9 cellular contexts compared by ENCODE assay signal in genomic region chr2:170815311-170815710, GRCh38. TPM values are rescaled to one million over a fixed set of nuclear protein-coding genes. Genes with fewer than 3 reads are reported as not detected.
DNase-seq lines count a peak whose midpoint lies in the region; ATAC-seq and TF ChIP-seq lines count a peak whose summit lies in the region.
"Had no signal": no experiment of that assay in that cellular context is flagged by ENCODE, and none has a peak within 500 bp of the region (broad histone marks: within the 10 kb centered on the region; RNA-seq: fewer than 3 reads in every experiment).

No MANE protein-coding gene starts in this region.

- H3K4me3 Mint-ChIP-seq in activated CD8-positive, alpha-beta T cell treated with anti-CD3 and anti-CD28 coated beads, Interleukin-2, amount 10 ng/mL, durations not matched to agents 7 days and 5 days = peak overlapping the region; percentile 77
- H3K4me3 Mint-ChIP-seq in memory B cell = peak overlapping the region; percentile 61

- no peaks in the 10 kb centered on the region for H3K9me3 Mint-ChIP-seq in activated CD8-positive, alpha-beta T cell treated with anti-CD3 and anti-CD28 coated beads, Interleukin-2, amount 10 ng/mL, durations not matched to agents 7 days and 5 days (ENCODE audit: insufficient read depth)
- no peaks in the 10 kb centered on the region for H3K9me3 Mint-ChIP-seq in memory B cell

- POLR2A ChIA-PET in activated CD8-positive, alpha-beta T cell treated with anti-CD3 and anti-CD28 coated beads, Interleukin-2, amount 10 ng/mL, durations not matched to agents 7 days and 5 days (lab: Charles Lee) = interaction anchor here (0.6 kb wide), 1 partner anchor 445 kb away, joined by 5 read pairs; no protein-coding TSS in a partner anchor

- no peak for ATAC-seq in activated CD8-positive, alpha-beta T cell treated with anti-CD3 and anti-CD28 coated beads, Interleukin-2, amount 10 ng/mL, durations not matched to agents 7 days and 5 days
- no peak for ATAC-seq in memory B cell (ENCODE audit: low read depth)
- no peak for ATAC-seq in GM21360 (IDR thresholded peaks at IDR 0.05; ENCODE audit: unreplicated experiment)

- no peak overlapping the region for H3K27ac ChIP-seq in BLaER1 treated with 17β-estradiol and CSF1 and Interleukin-3, amounts not matched to agents 10 nM and 100 nM
- H3K27ac ChIP-seq in colonic mucosa = no peak overlapping the region

- H3K4me1 ChIP-seq in BLaER1 treated with 17β-estradiol and CSF1 and Interleukin-3, amounts not matched to agents 10 nM and 100 nM = peaks cover 11 to 27% (median 19%) of the 10 kb centered on the region in 10 experiments
- peaks cover 17% of the 10 kb centered on the region for H3K4me1 ChIP-seq in colonic mucosa

- H3K27me3 Mint-ChIP-seq in activated CD8-positive, alpha-beta T cell treated with anti-CD3 and anti-CD28 coated beads, Interleukin-2, amount 10 ng/mL, durations not matched to agents 7 days and 5 days (ENCODE audit: low read depth) = peaks cover 80% of the 10 kb centered on the region
- peaks cover 27% of the 10 kb centered on the region for H3K27me3 Mint-ChIP-seq in memory B cell

- peaks cover 75 to 77% (median 76%) of the 10 kb centered on the region in 11 experiments for H3K27me3 ChIP-seq in BLaER1 treated with 17β-estradiol and CSF1 and Interleukin-3, amounts not matched to agents 10 nM and 100 nM
- H3K27me3 ChIP-seq in H7 (ENCODE audit: control insufficient read depth, insufficient read depth, low read length) (peaks cover 71% of the 10 kb centered on the region), colonic mucosa (peaks cover 70% of the 10 kb centered on the region)

- peak overlapping the region; percentile 92 to 100 (median 98) for H3K4me2 ChIP-seq in BLaER1 treated with 17β-estradiol and CSF1 and Interleukin-3, amounts not matched to agents 10 nM and 100 nM

- peaks cover 0 to 22% (median 14%) of the 10 kb centered on the region in 11 experiments; a peak in 15 of 22 replicates for H3K9me3 ChIP-seq in BLaER1 treated with 17β-estradiol and CSF1 and Interleukin-3, amounts not matched to agents 10 nM and 100 nM (replicated peaks in 1 of 11)
- H3K9me3 ChIP-seq in colonic mucosa = no peaks in the 10 kb centered on the region

- peak overlapping the region in 8 of 10 experiments; percentile 51 to 68 (median 58); a peak in 12 of 20 replicates for H3K4me3 ChIP-seq in BLaER1 treated with 17β-estradiol and CSF1 and Interleukin-3, amounts not matched to agents 10 nM and 100 nM
- H3K4me3 ChIP-seq in H7 (ENCODE audit: insufficient read depth, low read depth, low read length) (peak overlapping the region; percentile 26), colonic mucosa (no peak overlapping the region)
- H3K4me3 ChIP-seq: lung had no signal

- no peak overlapping the region for H3K9ac ChIP-seq in BLaER1 treated with 17β-estradiol and CSF1 and Interleukin-3, amounts not matched to agents 10 nM and 100 nM
- no peak overlapping the region for H3K9ac ChIP-seq in colonic mucosa (ENCODE audit: low read depth in 2 of 2, low read length in 2 of 2)

- H3K4me1 Mint-ChIP-seq in activated CD8-positive, alpha-beta T cell treated with anti-CD3 and anti-CD28 coated beads, Interleukin-2, amount 10 ng/mL, durations not matched to agents 7 days and 5 days (ENCODE audit: low read depth) = peaks cover 47% of the 10 kb centered on the region
- peaks cover 6% of the 10 kb centered on the region for H3K4me1 Mint-ChIP-seq in memory B cell

- peaks cover 0 to 51% (median 26%) of the 10 kb centered on the region in 11 experiments; a peak in 15 of 22 replicates for H4K20me1 ChIP-seq in BLaER1 treated with 17β-estradiol and CSF1 and Interleukin-3, amounts not matched to agents 10 nM and 100 nM

- intact Hi-C loops in colonic mucosa (cut with DNase I) = loop anchor here (5.0 to 10.0 kb wide), 2 partner anchors 331 to 578 kb away; no protein-coding TSS in a partner anchor

- H3K27ac Mint-ChIP-seq in activated CD8-positive, alpha-beta T cell treated with anti-CD3 and anti-CD28 coated beads, Interleukin-2, amount 10 ng/mL, durations not matched to agents 7 days and 5 days = peak overlapping the region; percentile 43
- peak overlapping the region; percentile 83 for H3K27ac Mint-ChIP-seq in memory B cell

- no peak for TF ChIP-seq CTCF in colonic mucosa (IDR thresholded peaks at IDR 0.05)

- CTCF ChIA-PET in activated CD8-positive, alpha-beta T cell treated with anti-CD3 and anti-CD28 coated beads, Interleukin-2, amount 10 ng/mL, durations not matched to agents 7 days and 5 days (lab: Charles Lee) = interaction anchor here (0.7 to 7.8 kb wide), 12 partner anchors 9 to 491 kb away, joined by 3 to 93 read pairs (median 5); partner anchors contain the start of gene GORASP2

- H3K36me3 ChIP-seq in BLaER1 treated with 17β-estradiol and CSF1 and Interleukin-3, amounts not matched to agents 10 nM and 100 nM = no peaks in the 10 kb centered on the region
- H3K36me3 ChIP-seq in H7 (replicated peaks; ENCODE audit: control insufficient read depth, insufficient read depth, low read length) (no peaks in the 10 kb centered on the region), colonic mucosa (no peaks in the 10 kb centered on the region)

- DNase-seq in H7 (no peak), memory B cell (ENCODE audit: low spot score in 2 of 2) (no peak), colonic mucosa (no peak), activated gamma-delta T cell treated with Interleukin-2 at 50 U/mL for 16 hours (no peak)
- DNase-seq in activated CD8-positive, alpha-beta T cell treated with anti-CD3 and anti-CD28 coated beads, Interleukin-2, amount 10 ng/mL, durations not matched to agents 7 days and 5 days = no peak
- DNase-seq in stimulated activated CD4-positive, alpha-beta T cell treated with anti-CD3 and anti-CD28 coated beads, Interleukin-4, amount 100 ng/mL, for 1 hour = no peak

- H3K36me3 Mint-ChIP-seq in activated CD8-positive, alpha-beta T cell treated with anti-CD3 and anti-CD28 coated beads, Interleukin-2, amount 10 ng/mL, durations not matched to agents 7 days and 5 days (ENCODE audit: low read depth) = no peaks in the 10 kb centered on the region
- H3K36me3 Mint-ChIP-seq in memory B cell = no peaks in the 10 kb centered on the region

RNA-seq across cellular contexts. Expression of gene GAD1, which starts 1.4 kb away (rescaled TPM):
- total RNA-seq in H7 (2014; rRNA removed; shearing (Covaris generic)) = 19.3 and 25.8 TPM in 2 replicates
- 1 to 10 TPM; 1.6 to 2.2 TPM for total RNA-seq in activated CD8-positive, alpha-beta T cell treated with anti-CD3 and anti-CD28 coated beads, Interleukin-2, amount 10 ng/mL, durations not matched to agents 7 days and 5 days
- under 1 TPM in 1 of 2 donors, not detected in 1; 0.10 TPM for total RNA-seq in colonic mucosa

RNA-seq across cellular contexts. Expression of gene ERICH2, which starts 45.1 kb away (rescaled TPM):
- total RNA-seq in H7 (2014; rRNA removed; shearing (Covaris generic)) = 0.89 TPM in 1 of 2 replicates, not detected in the other
- not detected for total RNA-seq in activated CD8-positive, alpha-beta T cell treated with anti-CD3 and anti-CD28 coated beads, Interleukin-2, amount 10 ng/mL, durations not matched to agents 7 days and 5 days
- total RNA-seq in colonic mucosa = not detected
